13 cellular contexts compared by ENCODE assay signal in the genomic region with DNA sequence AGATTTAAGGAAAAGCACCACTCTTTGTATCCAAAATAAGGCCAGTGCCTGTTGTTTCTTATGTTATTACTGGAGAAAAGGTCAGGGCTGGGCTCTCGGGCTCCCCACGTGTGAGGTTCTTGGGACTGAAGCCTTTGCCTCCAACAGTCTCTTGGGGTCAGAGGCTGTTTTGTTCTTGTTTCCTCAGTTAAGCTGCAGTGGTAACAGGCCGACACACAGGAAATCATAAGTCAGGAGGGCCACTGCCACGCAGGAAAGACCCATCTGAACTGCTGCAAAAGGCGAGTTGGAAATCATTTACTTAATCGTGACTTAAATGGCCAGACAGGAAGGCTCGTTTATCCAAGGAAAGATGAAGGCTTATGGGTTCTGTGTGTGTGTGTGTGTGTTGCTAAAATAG. TPM values are rescaled to one million over a fixed set of nuclear protein-coding genes. Genes with fewer than 3 reads are reported as not detected.
DNase-seq lines count a peak whose midpoint lies in the region; ATAC-seq lines count a peak whose summit lies in the region.
"Had no signal": no experiment of that assay in that cellular context is flagged by ENCODE, and none has a peak within 500 bp of the region (broad histone marks: within the 10 kb centered on the region; RNA-seq: fewer than 3 reads in every experiment).

No MANE protein-coding gene starts in this region.

- H3K27me3 ChIP-seq in naive thymus-derived CD4-positive, alpha-beta T cell (ENCODE audit: control insufficient read depth in 2 of 2, insufficient read depth in 2 of 2, low read length in 2 of 2), result no peaks in the 10 kb centered on the region
- H3K27me3 ChIP-seq: Peyer's patch, vagina had no signal

- no peaks in the 10 kb centered on the region for H3K27me3 Mint-ChIP-seq in activated T-cell treated with anti-CD3 and anti-CD28 coated beads, Interleukin-2, amount 50 U/mL, for 72 hours (ENCODE audit: low read depth)
- H3K27me3 Mint-ChIP-seq in effector memory CD8-positive, alpha-beta T cell, result no peaks in the 10 kb centered on the region
- no peaks in the 10 kb centered on the region for H3K27me3 Mint-ChIP-seq in naive thymus-derived CD4-positive, alpha-beta T cell

- POLR2A ChIA-PET in naive thymus-derived CD4-positive, alpha-beta T cell (lab: Charles Lee), result no interaction called here

- H3K36me3 Mint-ChIP-seq in activated T-cell treated with anti-CD3 and anti-CD28 coated beads, Interleukin-2, amount 50 U/mL, for 72 hours (ENCODE audit: insufficient read depth in 2 of 2), result no peaks in the 10 kb centered on the region
- H3K36me3 Mint-ChIP-seq in effector memory CD8-positive, alpha-beta T cell (ENCODE audit: insufficient read depth), result no peaks in the 10 kb centered on the region
- no peaks in the 10 kb centered on the region for H3K36me3 Mint-ChIP-seq in naive thymus-derived CD4-positive, alpha-beta T cell

- peak overlapping the region; percentile 4 for H3K27ac Mint-ChIP-seq in activated T-cell treated with anti-CD3 and anti-CD28 coated beads, Interleukin-2, amount 50 U/mL, for 72 hours
- peak overlapping the region; percentile 49 to 57 for H3K27ac Mint-ChIP-seq in effector memory CD8-positive, alpha-beta T cell
- peak overlapping the region in 1 of 9 donors; percentile 67 for H3K27ac Mint-ChIP-seq in naive thymus-derived CD4-positive, alpha-beta T cell

- H3K4me3 Mint-ChIP-seq in activated T-cell treated with anti-CD3 and anti-CD28 coated beads, Interleukin-2, amount 50 U/mL, for 72 hours, result peak overlapping the region in 1 of 2 donors; percentile 58
- H3K4me3 Mint-ChIP-seq in effector memory CD8-positive, alpha-beta T cell, result no peak overlapping the region
- H3K4me3 Mint-ChIP-seq in naive thymus-derived CD4-positive, alpha-beta T cell, result no peak overlapping the region

- intact Hi-C loops in naive thymus-derived CD4-positive, alpha-beta T cell (cut with micrococcal nuclease), result loop anchor here (10.0 kb wide), 2 partner anchors 56 to 276 kb away; no protein-coding TSS in a partner anchor

- H3K9me3 ChIP-seq in naive thymus-derived CD4-positive, alpha-beta T cell (ENCODE audit: control insufficient read depth in 2 of 3, low read length in 3 of 3), result no peaks in the 10 kb centered on the region
- H3K9me3 ChIP-seq: Peyer's patch, vagina had no signal

- CTCF ChIA-PET in naive thymus-derived CD4-positive, alpha-beta T cell (lab: Charles Lee), result interaction anchor here (1.1 kb wide), 1 partner anchor 131 kb away, joined by 3 read pairs; no protein-coding TSS in a partner anchor

- no peaks in the 10 kb centered on the region for H3K9me3 Mint-ChIP-seq in activated T-cell treated with anti-CD3 and anti-CD28 coated beads, Interleukin-2, amount 50 U/mL, for 72 hours
- no peaks in the 10 kb centered on the region for H3K9me3 Mint-ChIP-seq in effector memory CD8-positive, alpha-beta T cell
- H3K9me3 Mint-ChIP-seq in naive thymus-derived CD4-positive, alpha-beta T cell, result no peaks in the 10 kb centered on the region

- DNase-seq in activated T-cell treated with anti-CD3 and anti-CD28 coated beads, Interleukin-2, amount 50 U/mL, for 72 hours, result no peak
- DNase-seq in activated T-cell treated with anti-CD3 and anti-CD28 coated beads for 4 hours (no peak), RPMI7951 (ENCODE audit: low read depth) (peak; percentile 56), DMS53 (lab: John Stamatoyannopoulos, UW) (no peak)
- no peak for DNase-seq in effector memory CD8-positive, alpha-beta T cell
- no peak for DNase-seq in naive thymus-derived CD4-positive, alpha-beta T cell
- DNase-seq: activated naive CD4-positive, alpha-beta T cell; NCI-H1930; WERI-Rb-1 had no signal

- peak overlapping the region; percentile 77 for H3K27ac ChIP-seq in temporal lobe (ENCODE audit: low read depth, low read length)
- no peak overlapping the region for H3K27ac ChIP-seq in naive thymus-derived CD4-positive, alpha-beta T cell (ENCODE audit: low read depth, low read length)
- H3K27ac ChIP-seq: Peyer's patch, vagina, WERI-Rb-1 had no signal

- no peak overlapping the region for H3K4me3 ChIP-seq in naive thymus-derived CD4-positive, alpha-beta T cell (ENCODE audit: low read length)
- H3K4me3 ChIP-seq: Peyer's patch, vagina had no signal

- no peaks in the 10 kb centered on the region for H3K4me1 ChIP-seq in naive thymus-derived CD4-positive, alpha-beta T cell (ENCODE audit: control insufficient read depth in 2 of 2, insufficient read depth in 2 of 2, low read length in 2 of 2)
- H3K4me1 ChIP-seq: Peyer's patch, vagina had no signal

- H3K4me1 Mint-ChIP-seq in activated T-cell treated with anti-CD3 and anti-CD28 coated beads, Interleukin-2, amount 50 U/mL, for 72 hours (ENCODE audit: low read depth), result peaks cover 36% of the 10 kb centered on the region
- H3K4me1 Mint-ChIP-seq in effector memory CD8-positive, alpha-beta T cell (ENCODE audit: low read depth in 2 of 2), result peaks cover 7 to 8% of the 10 kb centered on the region in 2 donors
- H3K4me1 Mint-ChIP-seq in naive thymus-derived CD4-positive, alpha-beta T cell, result peaks cover 0 to 34% (median 10%) of the 10 kb centered on the region in 7 donors

- no peak for ATAC-seq in activated T-cell treated with anti-CD3 and anti-CD28 coated beads, Interleukin-2, amount 50 U/mL, for 72 hours (replicated peaks in 1 of 2)
- ATAC-seq in effector memory CD8-positive, alpha-beta T cell (replicated peaks), result no peak
- no peak for ATAC-seq in naive thymus-derived CD4-positive, alpha-beta T cell
- ATAC-seq in HG02885 (IDR thresholded peaks at IDR 0.05; ENCODE audit: poor library complexity, unreplicated experiment), result no peak

- H3K36me3 ChIP-seq in naive thymus-derived CD4-positive, alpha-beta T cell (ENCODE audit: control insufficient read depth in 2 of 3, insufficient read depth in 3 of 3, low read length in 3 of 3), result no peaks in the 10 kb centered on the region
- H3K36me3 ChIP-seq: Peyer's patch, vagina, WERI-Rb-1 had no signal

RNA-seq across cellular contexts. Expression of a gene that starts 30.3 kb away (rescaled TPM):
- not detected for total RNA-seq in activated T-cell treated with anti-CD3 and anti-CD28 coated beads, Interleukin-2, amount 50 U/mL, for 72 hours
- 0.36 and 0.49 TPM in 2 replicates for total RNA-seq in RPMI7951 (2014; rRNA removed; shearing (Covaris generic))
- total RNA-seq in temporal lobe, result not detected
- total RNA-seq in naive thymus-derived CD4-positive, alpha-beta T cell, result not detected
- not detected for polyA plus RNA-seq in naive thymus-derived CD4-positive, alpha-beta T cell
- total RNA-seq: Peyer's patch, vagina had no signal

RNA-seq across cellular contexts. Expression of a gene that starts 44.1 kb away (rescaled TPM):
- total RNA-seq in activated T-cell treated with anti-CD3 and anti-CD28 coated beads, Interleukin-2, amount 50 U/mL, for 72 hours, result under 1 TPM in 1 of 2 donors, not detected in 1; 0.14 TPM
- total RNA-seq in RPMI7951 (2014; rRNA removed; shearing (Covaris generic)), result 57.5 and 71.6 TPM in 2 replicates
- 0.49 TPM for total RNA-seq in temporal lobe
- total RNA-seq in naive thymus-derived CD4-positive, alpha-beta T cell, result 100 to 1,000 TPM in 2 of 5 experiments, 1 to 10 TPM in 1, under 1 TPM in 2; 0.17 to 615 (median 1.1) TPM
- polyA plus RNA-seq in naive thymus-derived CD4-positive, alpha-beta T cell, result not detected
